Comparison of ENCODE assay signal across 15 cellular contexts in the genomic region with DNA sequence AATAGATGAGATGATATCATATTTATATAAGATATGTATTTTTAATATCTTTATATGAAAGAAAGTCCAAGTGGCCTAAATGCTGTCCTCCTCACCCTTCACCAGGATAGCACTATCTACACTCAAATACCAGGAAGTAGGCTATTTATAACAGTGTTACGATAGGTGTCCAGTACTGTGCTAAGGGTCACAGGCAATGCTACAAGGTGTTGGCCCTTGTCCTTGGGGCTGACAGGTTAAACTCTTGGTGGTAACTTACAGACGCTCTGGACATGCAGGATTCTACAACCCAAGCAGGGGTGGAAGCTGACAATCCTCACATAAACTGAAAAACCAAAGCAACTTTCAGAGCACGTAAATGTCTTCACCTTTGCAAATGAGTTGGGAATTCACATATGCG.
"Had no signal": no experiment of that assay in that cellular context is flagged by ENCODE, and none has a peak within 500 bp of the region (broad histone marks: within the 10 kb centered on the region; RNA-seq: fewer than 3 reads in every experiment).

No MANE protein-coding gene starts in this region.

- H3K9me3 ChIP-seq: lower lobe of right lung, tibial nerve had no signal

- H3K27me3 ChIP-seq: dorsolateral prefrontal cortex, tibial nerve had no signal

- DNase-seq: activated CD4-positive, alpha-beta memory T cell treated with anti-CD3 and anti-CD28 coated beads for 36 hours; activated CD4-positive, alpha-beta T cell treated with anti-CD3 and anti-CD28 coated beads for 36 hours; activated CD8-positive, alpha-beta memory T cell treated with anti-CD3 and anti-CD28 coated beads, Interleukin-2, amount 10 ng/mL, durations not matched to agents 7 days and 5 days; activated naive CD4-positive, alpha-beta T cell treated with anti-CD3 and anti-CD28 coated beads, Interleukin-2, amount 10 ng/mL, durations not matched to agents 7 days and 5 days; activated T-cell treated with anti-CD3 and anti-CD28 coated beads, Interleukin-2, amount 50 U/mL, for 24 hours; dorsolateral prefrontal cortex; erythroblast; hippocampal formation; lower lobe of right lung; stimulated activated CD4-positive, alpha-beta T cell treated with anti-CD3 and anti-CD28 coated beads, Interleukin-12 subunit alpha, Interleukin-12 subunit beta, amount 100 ng/mL, for 4 hours; T-helper 17 cell had no signal

- H3K36me3 ChIP-seq: lower lobe of right lung, tibial nerve had no signal

- FAIRE-seq: astrocyte, keratinocyte had no signal

- H3K4me3 ChIP-seq: dorsolateral prefrontal cortex, lower lobe of right lung, tibial nerve had no signal

- H3K27ac ChIP-seq: lower lobe of right lung, tibial nerve had no signal

- ATAC-seq: activated CD4-positive, alpha-beta T cell treated with anti-CD3 and anti-CD28 coated beads for 36 hours; activated CD8-positive, alpha-beta memory T cell treated with anti-CD3 and anti-CD28 coated beads, Interleukin-2, amount 10 ng/mL, durations not matched to agents 7 days and 5 days; lower lobe of right lung; stimulated activated effector memory CD8-positive, alpha-beta T cell treated with anti-CD3 and anti-CD28 coated beads, Interleukin-12 subunit alpha, Interleukin-12 subunit beta, amount 100 ng/mL, for 72 hours; T-helper 17 cell had no signal
